ENCODE assay signal across 8 cellular contexts in the genomic region with DNA sequence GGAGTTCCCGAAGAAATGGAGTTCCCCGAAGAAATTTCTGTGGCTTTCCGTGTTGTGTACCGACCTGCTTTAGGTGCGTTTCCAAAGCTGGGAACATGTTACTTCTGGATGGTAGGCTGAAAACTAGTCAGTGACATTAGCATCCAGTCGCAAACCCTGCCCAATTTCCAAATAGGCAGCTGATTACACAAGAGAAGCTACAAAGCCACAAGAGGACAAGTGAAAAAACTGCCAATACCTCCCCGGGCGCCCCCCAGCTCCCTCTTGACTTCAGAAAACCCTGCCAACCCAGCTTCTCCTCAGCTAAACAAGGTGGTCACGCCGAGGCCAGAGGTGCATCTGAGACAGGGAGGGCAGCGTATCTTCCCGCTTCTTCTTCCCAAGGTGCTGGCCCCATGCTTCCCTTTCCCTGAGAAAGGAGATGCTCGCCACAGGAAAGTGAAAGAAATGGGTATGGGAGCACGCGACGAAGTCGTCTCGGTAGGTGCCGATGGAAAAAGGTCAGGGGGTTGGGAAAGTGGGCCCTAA. TPM values are rescaled to one million over a fixed set of nuclear protein-coding genes. Genes with fewer than 3 reads are reported as not detected.
DNase-seq lines count a peak whose midpoint lies in the region; ATAC-seq and TF ChIP-seq lines count a peak whose summit lies in the region.

No MANE protein-coding gene starts in this region.

- H3K9me3 ChIP-seq in osteoblast (ENCODE audit: low read depth, low read length), result no peaks in the 10 kb centered on the region

- H3K27me3 ChIP-seq in KMS-11 (ENCODE audit: insufficient read depth, low read depth), result no peaks in the 10 kb centered on the region
- H3K27me3 ChIP-seq in osteoblast (ENCODE audit: insufficient read depth, low read length), result no peaks in the 10 kb centered on the region

- TF ChIP-seq CTCF in KMS-11 (conservative IDR thresholded peaks at IDR 0.05; ENCODE audit: low read depth, low read length) (no peak), fibroblast of pulmonary artery (IDR thresholded peaks at IDR 0.05; ENCODE audit: low read length, missing control alignments) (no peak), osteoblast (IDR thresholded peaks at IDR 0.05; ENCODE audit: extremely low read depth, low read depth, low read length) (no peak)

- peak overlapping the region; percentile 70 for H2AFZ ChIP-seq in KMS-11 (ENCODE audit: low read depth)
- peak overlapping the region; percentile 87 for H2AFZ ChIP-seq in osteoblast (ENCODE audit: low read length)

- H3K36me3 ChIP-seq in KMS-11 (ENCODE audit: insufficient read depth) (peaks cover 5% of the 10 kb centered on the region; the same call in 1 of the 2 replicates), osteoblast (ENCODE audit: insufficient read depth, low read length) (peaks cover 37% of the 10 kb centered on the region)

- H3K4me2 ChIP-seq in KMS-11 (peak overlapping the region; percentile 91), osteoblast (ENCODE audit: insufficient read depth, low read length) (peak overlapping the region; percentile 89)

- H3K79me2 ChIP-seq in KMS-11 (ENCODE audit: insufficient read depth, low read depth) (no peaks in the 10 kb centered on the region), osteoblast (ENCODE audit: insufficient read depth, low read length) (no peaks in the 10 kb centered on the region)

- DNase-seq in DMS53 (lab: John Stamatoyannopoulos, UW) (peak; percentile 53), DMS53 treated with DMSO at 0.1 percent for 48 hours (lab: John Stamatoyannopoulos, UW; ENCODE audit: unreplicated experiment) (no peak), fibroblast of pulmonary artery (ENCODE audit: low read depth) (peak; percentile 25), osteoblast (ENCODE audit: insufficient read length, low spot score, missing footprints) (no peak), hippocampal formation (lab: John Stamatoyannopoulos, UW) (no peak)
- DNase-seq in activated CD4-positive, alpha-beta T cell treated with anti-CD3 and anti-CD28 coated beads, Interleukin-2, amount 50 U/mL, for 48 hours, result peak; percentile 22 to 28

- H4K20me1 ChIP-seq in KMS-11 (ENCODE audit: insufficient read depth) (no peaks in the 10 kb centered on the region), osteoblast (ENCODE audit: insufficient read depth, low read length) (no peaks in the 10 kb centered on the region)

- peaks cover 54% of the 10 kb centered on the region for H3K4me1 ChIP-seq in KMS-11 (ENCODE audit: low read depth, poor library complexity, severe bottlenecking)
- H3K4me1 ChIP-seq in osteoblast (ENCODE audit: insufficient read depth, low read length), result peaks cover 7% of the 10 kb centered on the region

- no peak for ATAC-seq in GM21367 (IDR thresholded peaks at IDR 0.05; ENCODE audit: unreplicated experiment)

- H3K27ac ChIP-seq in KMS-11 (peak overlapping the region; percentile 62), osteoblast (ENCODE audit: low read depth, low read length) (peak overlapping the region; percentile 78)

- H3K4me3 ChIP-seq in KMS-11 (IDR thresholded peaks at IDR 0.05; ENCODE audit: insufficient read depth, low read depth, low read length), result no peak overlapping the region
- peak overlapping the region; percentile 83 for H3K4me3 ChIP-seq in fibroblast of pulmonary artery (replicated peaks; ENCODE audit: low read depth, low read length)
- H3K4me3 ChIP-seq in osteoblast (ENCODE audit: insufficient read depth, low read length), result peak overlapping the region; percentile 88

- peak overlapping the region; percentile 81 for H3K9ac ChIP-seq in KMS-11

RNA-seq across cellular contexts. Expression of a gene that starts 0.6 kb away (rescaled TPM):
- total RNA-seq in osteoblast, result 2.2 and 2.4 TPM in 2 replicates

RNA-seq across cellular contexts. Expression of a gene that starts 52.5 kb away (rescaled TPM):
- total RNA-seq in osteoblast, result 126 and 130 TPM in 2 replicates

Comparison
In these comparisons a context has a peak if more than half of its experiments do, and no peak if none do; other contexts are left out.
1. DNase-seq: peak in DMS53 (single experiment), activated CD4-positive, alpha-beta T cell treated with anti-CD3 and anti-CD28 coated beads, Interleukin-2, amount 50 U/mL, for 48 hours (2 of 2) and fibroblast of pulmonary artery (single experiment); none in DMS53 treated with DMSO at 0.1 percent for 48 hours (single experiment), osteoblast (single experiment) and hippocampal formation (0 of 2).